28 cellular contexts compared by ENCODE assay signal in genomic region chr13:29943301-29944085, GRCh38.
DNase-seq lines count a peak whose midpoint lies in the region; ATAC-seq, FAIRE-seq and TF ChIP-seq lines count a peak whose summit lies in the region.
"Had no signal": no experiment of that assay in that cellular context is flagged by ENCODE, and none has a peak within 500 bp of the region (broad histone marks: within the 10 kb centered on the region; RNA-seq: fewer than 3 reads in every experiment).

No MANE protein-coding gene starts in this region.

- H3K36me3 ChIP-seq in GM23338 (ENCODE audit: insufficient read depth): no peaks in the 10 kb centered on the region
- no peaks in the 10 kb centered on the region for H3K36me3 ChIP-seq in HUES64 (ENCODE audit: insufficient read depth, low read length)
- H3K36me3 ChIP-seq in endodermal cell (ENCODE audit: control insufficient read depth, insufficient read depth, low read length): no peaks in the 10 kb centered on the region
- no peaks in the 10 kb centered on the region for H3K36me3 ChIP-seq in neutrophil
- H3K36me3 ChIP-seq: breast epithelium, left ventricle myocardium inferior, right atrium auricular region, vagina had no signal

- no peak overlapping the region for H2AFZ ChIP-seq in GM23338

- no peaks in the 10 kb centered on the region for H3K36me3 Mint-ChIP-seq in GM23338 (ENCODE audit: low read depth)
- H3K36me3 Mint-ChIP-seq in endodermal cell (ENCODE audit: low read depth): no peaks in the 10 kb centered on the region
- H3K36me3 Mint-ChIP-seq: activated CD4-positive, alpha-beta memory T cell treated with anti-CD3 and anti-CD28 coated beads for 36 hours; activated naive CD8-positive, alpha-beta T cell treated with anti-CD3 and anti-CD28 coated beads for 36 hours had no signal

- H3K9me3 ChIP-seq in HUES64 (ENCODE audit: insufficient read depth, low read depth, low read length): no peaks in the 10 kb centered on the region
- H3K9me3 ChIP-seq in endodermal cell (ENCODE audit: control insufficient read depth, low read length): no peaks in the 10 kb centered on the region
- no peaks in the 10 kb centered on the region for H3K9me3 ChIP-seq in neutrophil
- H3K9me3 ChIP-seq: breast epithelium, left ventricle myocardium inferior, right atrium auricular region, vagina had no signal

- H3K27ac ChIP-seq in GM23338 (ENCODE audit: low read depth) (no peak overlapping the region), HUES64 (ENCODE audit: low read depth, low read length) (peak overlapping the region; percentile 75; the same call in 1 of the 2 replicates), endodermal cell (ENCODE audit: low read depth, low read length) (no peak overlapping the region), neutrophil (peak overlapping the region; percentile 73)
- H3K27ac ChIP-seq: breast epithelium, left ventricle myocardium inferior, right atrium auricular region, vagina had no signal

- H3K4me3 Mint-ChIP-seq in GM23338 (no peak overlapping the region; the same call in 2 of the 3 replicates), endodermal cell (no peak overlapping the region)
- H3K4me3 Mint-ChIP-seq: activated CD4-positive, alpha-beta memory T cell treated with anti-CD3 and anti-CD28 coated beads for 36 hours; activated naive CD8-positive, alpha-beta T cell treated with anti-CD3 and anti-CD28 coated beads for 36 hours; stimulated activated naive CD8-positive, alpha-beta T cell treated with anti-CD3 and anti-CD28 coated beads, Interleukin-15, Interleukin-2, amounts not matched to agents 100 ng/mL and 50 ng/mL, for 24 hours had no signal

- WGBS in HUES64: 32% methylated on average over 8 of the region's 10 CpGs
- 49 to 60% methylated on average over 6 to 9 of the region's 10 CpGs for WGBS in endodermal cell (ENCODE audit: insufficient coverage in 1 of 2, insufficient read length in 1 of 2), 2 experiments

- TF ChIP-seq CTCF in GM23338 (conservative IDR thresholded peaks at IDR 0.05; ENCODE audit: low read depth in 2 of 2): no peak
- TF ChIP-seq CTCF in endodermal cell (conservative IDR thresholded peaks at IDR 0.05): no peak
- TF ChIP-seq CTCF in neutrophil (IDR thresholded peaks at IDR 0.05): no peak

- H3K79me2 ChIP-seq in GM23338 (replicated peaks; ENCODE audit: insufficient read depth): no peaks in the 10 kb centered on the region

- no peak for TF ChIP-seq POLR2A in GM12891 (IDR thresholded peaks at IDR 0.05; ENCODE audit: low read depth, low read length)

- no peaks in the 10 kb centered on the region for H3K9me3 Mint-ChIP-seq in GM23338
- no peaks in the 10 kb centered on the region for H3K9me3 Mint-ChIP-seq in endodermal cell
- H3K9me3 Mint-ChIP-seq: activated CD4-positive, alpha-beta memory T cell treated with anti-CD3 and anti-CD28 coated beads for 36 hours; activated naive CD8-positive, alpha-beta T cell treated with anti-CD3 and anti-CD28 coated beads for 36 hours; stimulated activated naive CD8-positive, alpha-beta T cell treated with anti-CD3 and anti-CD28 coated beads, Interleukin-15, Interleukin-2, amounts not matched to agents 100 ng/mL and 50 ng/mL, for 24 hours had no signal

- peaks cover 38% of the 10 kb centered on the region for H3K4me1 Mint-ChIP-seq in GM23338
- H3K4me1 Mint-ChIP-seq in endodermal cell: peaks cover 52% of the 10 kb centered on the region
- H3K4me1 Mint-ChIP-seq: activated naive CD8-positive, alpha-beta T cell treated with anti-CD3 and anti-CD28 coated beads for 36 hours had no signal

- H3K4me1 ChIP-seq in GM23338 (ENCODE audit: insufficient read depth): peaks cover 19% of the 10 kb centered on the region
- H3K4me1 ChIP-seq in HUES64 (ENCODE audit: insufficient read depth, low read length): peaks cover 28% of the 10 kb centered on the region
- peaks cover 5% of the 10 kb centered on the region for H3K4me1 ChIP-seq in endodermal cell (ENCODE audit: control insufficient read depth, insufficient read depth, low read length)
- H3K4me1 ChIP-seq in neutrophil (ENCODE audit: control insufficient read depth in 1 of 2, insufficient read depth in 1 of 2, low read depth in 1 of 2, low read length in 1 of 2): peaks cover 23 to 25% of the 10 kb centered on the region in 2 experiments
- H3K4me1 ChIP-seq: breast epithelium, right atrium auricular region, vagina had no signal

- H4K20me1 ChIP-seq in GM23338 (replicated peaks; ENCODE audit: insufficient read depth): no peaks in the 10 kb centered on the region

- H3K27me3 ChIP-seq in GM23338 (ENCODE audit: insufficient read depth) (peaks cover 6% of the 10 kb centered on the region; the same call in 1 of the 2 replicates), HUES64 (ENCODE audit: insufficient read depth, low read length) (peaks cover 6% of the 10 kb centered on the region; the same call in 1 of the 2 replicates), endodermal cell (ENCODE audit: control insufficient read depth, insufficient read depth, low read length, poor library complexity, severe bottlenecking) (no peaks in the 10 kb centered on the region), neutrophil (no peaks in the 10 kb centered on the region)
- H3K27me3 ChIP-seq: breast epithelium, right atrium auricular region, vagina had no signal

- H3K4me2 ChIP-seq in GM23338: peak overlapping the region; percentile 9
- H3K4me2 ChIP-seq: smooth muscle cell had no signal

- H3K4me3 ChIP-seq in GM23338 (no peak overlapping the region), HUES64 (ENCODE audit: low read length) (no peak overlapping the region), endodermal cell (ENCODE audit: low read length) (no peak overlapping the region), neutrophil (ENCODE audit: low read depth in 1 of 2, low read length in 1 of 2) (peak overlapping the region in 1 of 2 experiments; percentile 10)
- H3K4me3 ChIP-seq: breast epithelium, left ventricle myocardium inferior, right atrium auricular region, smooth muscle cell, vagina had no signal

- no peak for FAIRE-seq in GM12891 (lab: Jason Lieb, UNC)

- DNase-seq in GM23338 (ENCODE audit: low spot score): peak; percentile 37
- DNase-seq in endodermal cell: no peak
- DNase-seq in GM12891 (ENCODE audit: insufficient read length, low spot score): no peak
- DNase-seq in NCI-H510A treated with DMSO at 0.1 percent for 48 hours (lab: John Stamatoyannopoulos, UW): no peak
- DNase-seq: activated CD4-positive, alpha-beta memory T cell treated with anti-CD3 and anti-CD28 coated beads for 36 hours; activated CD4-positive, alpha-beta T cell treated with anti-CD3 and anti-CD28 coated beads for 1 hour; activated effector memory CD4-positive, alpha-beta T cell treated with anti-CD3 and anti-CD28 coated beads, Interleukin-2, amount 50 U/mL, for 16 hours; activated naive CD8-positive, alpha-beta T cell treated with anti-CD3 and anti-CD28 coated beads for 36 hours; anterior cingulate cortex; hippocampal formation; Kasumi-1; left ventricle myocardium inferior; NCI-H1436; NCI-H2081 treated with DMSO at 0.1 percent for 48 hours; NCI-H226; NCI-H69; posterior cingulate gyrus; Right ventricle myocardium superior; stimulated activated CD4-positive, alpha-beta T cell treated with anti-CD3 and anti-CD28 coated beads, Interleukin-1b, Interleukin-23, amount 100 ng/mL, for 48 hours had no signal

- H3K27me3 Mint-ChIP-seq in GM23338 (ENCODE audit: insufficient read depth, low read depth, poor library complexity) (peaks cover 27% of the 10 kb centered on the region), endodermal cell (ENCODE audit: insufficient read depth) (peaks cover 2% of the 10 kb centered on the region)
- H3K27me3 Mint-ChIP-seq: activated CD4-positive, alpha-beta memory T cell treated with anti-CD3 and anti-CD28 coated beads for 36 hours; activated naive CD8-positive, alpha-beta T cell treated with anti-CD3 and anti-CD28 coated beads for 36 hours; stimulated activated naive CD8-positive, alpha-beta T cell treated with anti-CD3 and anti-CD28 coated beads, Interleukin-15, Interleukin-2, amounts not matched to agents 100 ng/mL and 50 ng/mL, for 24 hours had no signal

- ATAC-seq in GM23338 (peak; percentile 69), SK-N-SH treated with all-trans-retinoic acid at 6 μM for 48 hours (no peak)
- ATAC-seq: Panc1 had no signal

- H3K27ac Mint-ChIP-seq in GM23338: peak overlapping the region; percentile 15; the same call in 1 of the 2 replicates
- peak overlapping the region; percentile 84 for H3K27ac Mint-ChIP-seq in endodermal cell
- H3K27ac Mint-ChIP-seq: activated CD4-positive, alpha-beta memory T cell treated with anti-CD3 and anti-CD28 coated beads for 36 hours; activated naive CD8-positive, alpha-beta T cell treated with anti-CD3 and anti-CD28 coated beads for 36 hours; stimulated activated naive CD8-positive, alpha-beta T cell treated with anti-CD3 and anti-CD28 coated beads, Interleukin-15, Interleukin-2, amounts not matched to agents 100 ng/mL and 50 ng/mL, for 24 hours had no signal

- H3K9ac ChIP-seq in HUES64 (ENCODE audit: low read depth, low read length) (no peak overlapping the region), endodermal cell (ENCODE audit: extremely low read depth, low read length, poor library complexity, severe bottlenecking) (no peak overlapping the region)

- no peaks in the 10 kb centered on the region for H3F3A ChIP-seq in GM23338 (replicated peaks; ENCODE audit: low read depth)

- peaks cover 10% of the 10 kb centered on the region for H3K9me2 ChIP-seq in GM23338 (ENCODE audit: insufficient read depth)

TF ChIP-seq in GM23338, 12 proteins besides CTCF, POLR2A, EP300 and RAD21 (continues in another document):
- no peak for TF ChIP-seq POLR2AphosphoS5 (IDR thresholded peaks at IDR 0.05; ENCODE audit: low read depth)

TF ChIP-seq in GM12891, 5 proteins besides CTCF, POLR2A, EP300 and RAD21:
- no peak for TF ChIP-seq SPI1 (IDR thresholded peaks at IDR 0.05; ENCODE audit: low read depth, low read length)
- TF ChIP-seq POU2F2 (IDR thresholded peaks at IDR 0.05; ENCODE audit: low read depth, low read length): no peak
- no peak for TF ChIP-seq POLR2AphosphoS5 (IDR thresholded peaks at IDR 0.05; ENCODE audit: low read depth, low read length)
- TF ChIP-seq TAF1 (IDR thresholded peaks at IDR 0.05; ENCODE audit: low read depth, low read length): no peak
- no peak for TF ChIP-seq PAX5 (IDR thresholded peaks at IDR 0.05; ENCODE audit: insufficient read depth, low read length, severe bottlenecking)
TF ChIP-seq in GM12891: peak in this region for 0.

TF ChIP-seq in SK-N-SH treated with all-trans-retinoic acid at 6 μM for 48 hours, 23 proteins besides CTCF, POLR2A, EP300 and RAD21 (continues in another document):
- TF ChIP-seq ISL1 (CRISPR knock-in tag; IDR thresholded peaks at IDR 0.05) (no peak), ZFP3 (CRISPR knock-in tag; IDR thresholded peaks at IDR 0.05) (no peak), TCF4 (CRISPR knock-in tag; IDR thresholded peaks at IDR 0.05; ENCODE audit: borderline replicate concordance) (no peak)

Comparison
In these comparisons a context has a peak if more than half of its experiments do, and no peak if none do; other contexts are left out.
1. H3K27ac ChIP-seq: peak in HUES64 (single experiment) and neutrophil (single experiment); none in GM23338 (single experiment) and endodermal cell (single experiment).